In the genomic region with DNA sequence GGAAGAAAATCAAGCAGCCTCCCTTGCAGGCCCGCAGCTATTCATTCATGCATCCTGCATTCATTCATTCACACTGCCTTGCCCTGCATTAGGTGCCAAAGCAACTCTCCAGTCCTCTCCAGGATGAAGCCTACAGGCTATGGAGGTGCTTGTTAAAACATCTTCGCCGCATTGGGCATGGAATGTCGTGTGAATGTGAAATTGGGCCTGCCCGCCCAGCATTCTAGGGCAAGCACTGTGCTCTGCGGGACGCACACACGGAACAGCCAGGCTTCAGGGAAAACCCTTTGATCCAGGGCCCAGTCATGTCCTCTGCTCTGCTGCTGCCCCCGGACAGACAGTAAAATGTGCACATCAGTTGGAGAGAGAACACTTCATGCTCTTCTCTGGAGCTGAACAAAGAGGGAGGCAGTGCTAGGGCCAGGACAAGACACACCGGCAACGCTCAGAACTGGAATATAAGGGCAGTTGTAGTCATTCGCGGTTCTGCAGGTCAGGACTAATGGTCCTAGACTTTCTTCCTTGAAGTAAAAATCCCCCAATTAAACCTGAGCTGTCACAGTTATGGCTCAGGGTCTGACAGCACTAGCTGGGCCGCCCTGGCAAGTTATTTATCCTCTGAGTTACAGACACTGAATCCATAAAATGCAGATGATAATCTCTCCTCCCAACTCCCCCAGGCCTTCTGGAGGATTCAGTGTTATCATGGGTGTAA, we compare ENCODE assay signal across 18 cellular contexts.
DNase-seq lines count a peak whose midpoint lies in the region; ATAC-seq and TF ChIP-seq lines count a peak whose summit lies in the region.
"Had no signal": no experiment of that assay in that cellular context is flagged by ENCODE, and none has a peak within 500 bp of the region (broad histone marks: within the 10 kb centered on the region; RNA-seq: fewer than 3 reads in every experiment).

No MANE protein-coding gene starts in this region.

- H3K36me3 ChIP-seq in endodermal cell (ENCODE audit: control insufficient read depth, insufficient read depth, low read length) = no peaks in the 10 kb centered on the region
- no peaks in the 10 kb centered on the region for H3K36me3 ChIP-seq in thyroid gland
- H3K36me3 ChIP-seq: BLaER1, Peyer's patch had no signal

- H3K27ac Mint-ChIP-seq in endodermal cell (no peak overlapping the region), neural crest cell (ENCODE audit: unreplicated experiment) (peak overlapping the region; percentile 91)
- H3K27ac Mint-ChIP-seq in stimulated activated naive CD8-positive, alpha-beta T cell treated with anti-CD3 and anti-CD28 coated beads, Interleukin-15, amount 100 ng/mL, for 72 hours = no peak overlapping the region
- H3K27ac Mint-ChIP-seq: GM23338 had no signal

- no peak for TF ChIP-seq CTCF in endodermal cell (conservative IDR thresholded peaks at IDR 0.05)
- no peak for TF ChIP-seq CTCF in neural crest cell (conservative IDR thresholded peaks at IDR 0.05)
- TF ChIP-seq CTCF in thyroid gland (IDR thresholded peaks at IDR 0.05) = no peak

- H3K9me3 ChIP-seq in endodermal cell (ENCODE audit: control insufficient read depth, low read length) (no peaks in the 10 kb centered on the region), thyroid gland (no peaks in the 10 kb centered on the region)
- H3K9me3 ChIP-seq: BLaER1, Peyer's patch had no signal

- H3K9ac ChIP-seq in endodermal cell (ENCODE audit: extremely low read depth, low read length, poor library complexity, severe bottlenecking) = no peak overlapping the region
- H3K9ac ChIP-seq: BLaER1 had no signal

- H3K4me1 ChIP-seq in endodermal cell (ENCODE audit: control insufficient read depth, insufficient read depth, low read length) = peaks cover 10% of the 10 kb centered on the region
- H3K4me1 ChIP-seq in thyroid gland = peaks cover 18 to 20% of the 10 kb centered on the region in 2 donors
- H3K4me1 ChIP-seq: Peyer's patch had no signal

- no peak overlapping the region for H3K4me3 Mint-ChIP-seq in endodermal cell
- H3K4me3 Mint-ChIP-seq in neural crest cell = peak overlapping the region; percentile 69
- no peak overlapping the region for H3K4me3 Mint-ChIP-seq in stimulated activated naive CD8-positive, alpha-beta T cell treated with anti-CD3 and anti-CD28 coated beads, Interleukin-15, amount 100 ng/mL, for 72 hours
- H3K4me3 Mint-ChIP-seq: GM23338 had no signal

- no peaks in the 10 kb centered on the region for H3K9me3 Mint-ChIP-seq in endodermal cell
- no peaks in the 10 kb centered on the region for H3K9me3 Mint-ChIP-seq in neural crest cell
- H3K9me3 Mint-ChIP-seq in stimulated activated naive CD8-positive, alpha-beta T cell treated with anti-CD3 and anti-CD28 coated beads, Interleukin-15, amount 100 ng/mL, for 72 hours = no peaks in the 10 kb centered on the region
- H3K9me3 Mint-ChIP-seq: GM23338 had no signal

- no peak for ATAC-seq in stimulated activated naive CD8-positive, alpha-beta T cell treated with anti-CD3 and anti-CD28 coated beads, Interleukin-15, amount 100 ng/mL, for 72 hours
- ATAC-seq: GM23338, HepG2 had no signal

- H3K36me3 Mint-ChIP-seq in endodermal cell (ENCODE audit: low read depth) = no peaks in the 10 kb centered on the region
- no peaks in the 10 kb centered on the region for H3K36me3 Mint-ChIP-seq in neural crest cell (ENCODE audit: low read depth)

- H3K4me1 Mint-ChIP-seq in endodermal cell = peaks cover 33% of the 10 kb centered on the region
- H3K4me1 Mint-ChIP-seq in neural crest cell = peaks cover 78% of the 10 kb centered on the region
- H3K4me1 Mint-ChIP-seq in stimulated activated naive CD8-positive, alpha-beta T cell treated with anti-CD3 and anti-CD28 coated beads, Interleukin-15, amount 100 ng/mL, for 72 hours = no peaks in the 10 kb centered on the region

- intact Hi-C loops in thyroid gland (cut with DNase I) = no loop called here

- peak; percentile 30 for DNase-seq in activated CD8-positive, alpha-beta memory T cell treated with anti-CD3 and anti-CD28 coated beads for 24 hours
- no peak for DNase-seq in activated CD8-positive, alpha-beta memory T cell treated with anti-CD3 and anti-CD28 coated beads, Interleukin-2, amount 50 U/mL, for 48 hours
- peak; percentile 43 for DNase-seq in endodermal cell
- DNase-seq in neural crest cell (ENCODE audit: low read depth, low spot score) = no peak
- DNase-seq in thyroid gland = peak; percentile 50 to 67
- no peak for DNase-seq in stimulated activated naive CD8-positive, alpha-beta T cell treated with anti-CD3 and anti-CD28 coated beads, Interleukin-15, amount 100 ng/mL, for 72 hours
- DNase-seq in cortex of kidney (lab: John Stamatoyannopoulos, UW) = no peak
- DNase-seq in KG1 (lab: John Stamatoyannopoulos, UW) = no peak
- DNase-seq: 8988T, MM.1S, NCI-H1105, NCI-H1930, NCI-H2171 treated with DMSO at 0.1 percent for 48 hours, NCI-H510A, Peyer's patch had no signal

- peak overlapping the region; percentile 41 for H3K27ac ChIP-seq in endodermal cell (ENCODE audit: low read depth, low read length)
- peak overlapping the region; percentile 3 to 45 (median 6) for H3K27ac ChIP-seq in thyroid gland
- H3K27ac ChIP-seq: BLaER1, Peyer's patch had no signal

- WGBS in endodermal cell (ENCODE audit: insufficient coverage in 1 of 2, insufficient read length in 1 of 2), 2 experiments = 75 to 88% methylated on average over 13 to 14 of the region's 14 CpGs
- 63 to 66% methylated on average over 14 of the region's 14 CpGs for WGBS in thyroid gland, 2 donors

- no peak overlapping the region for H3K4me3 ChIP-seq in endodermal cell (ENCODE audit: low read length)
- no peak overlapping the region for H3K4me3 ChIP-seq in thyroid gland (replicated peaks in 1 of 3)
- H3K4me3 ChIP-seq: BLaER1, GM23338, Peyer's patch had no signal

- H3K27me3 Mint-ChIP-seq in endodermal cell (ENCODE audit: insufficient read depth) (no peaks in the 10 kb centered on the region), neural crest cell (ENCODE audit: low read depth) (no peaks in the 10 kb centered on the region)
- H3K27me3 Mint-ChIP-seq in stimulated activated naive CD8-positive, alpha-beta T cell treated with anti-CD3 and anti-CD28 coated beads, Interleukin-15, amount 100 ng/mL, for 72 hours = no peaks in the 10 kb centered on the region

- no peak for TF ChIP-seq POLR2A in thyroid gland (IDR thresholded peaks at IDR 0.05)

- H3K27me3 ChIP-seq in endodermal cell (ENCODE audit: control insufficient read depth, insufficient read depth, low read length, poor library complexity, severe bottlenecking) (no peaks in the 10 kb centered on the region), thyroid gland (no peaks in the 10 kb centered on the region)
- H3K27me3 ChIP-seq: BLaER1, Peyer's patch had no signal

Comparison
In these comparisons a context has a peak if more than half of its experiments do, and no peak if none do; other contexts are left out.
1. DNase-seq: peak in activated CD8-positive, alpha-beta memory T cell treated with anti-CD3 and anti-CD28 coated beads for 24 hours (single experiment), endodermal cell (single experiment) and thyroid gland (2 of 2); none in activated CD8-positive, alpha-beta memory T cell treated with anti-CD3 and anti-CD28 coated beads, Interleukin-2, amount 50 U/mL, for 48 hours (single experiment), neural crest cell (single experiment), stimulated activated naive CD8-positive, alpha-beta T cell treated with anti-CD3 and anti-CD28 coated beads, Interleukin-15, amount 100 ng/mL, for 72 hours (0 of 2), cortex of kidney (single experiment) and KG1 (single experiment).